16 cellular contexts compared by ENCODE assay signal in genomic region chr12:123907021-123907420, GRCh38.
DNase-seq lines count a peak whose midpoint lies in the region; ATAC-seq and TF ChIP-seq lines count a peak whose summit lies in the region.
"Had no signal": no experiment of that assay in that cellular context is flagged by ENCODE, and none has a peak within 500 bp of the region (broad histone marks: within the 10 kb centered on the region; RNA-seq: fewer than 3 reads in every experiment).

No MANE protein-coding gene starts in this region.

- H3K9me3 Mint-ChIP-seq in mesothelial cell of epicardium = no peaks in the 10 kb centered on the region
- H3K9me3 Mint-ChIP-seq: CD14-positive monocyte had no signal

- no peaks in the 10 kb centered on the region for H3K27me3 ChIP-seq in tibial nerve

- H3K27me3 Mint-ChIP-seq in T-helper 17 cell (peaks cover 22% of the 10 kb centered on the region), mesothelial cell of epicardium (ENCODE audit: low read depth) (peaks cover 5% of the 10 kb centered on the region)

- peaks cover 0 to 3% (median 1%) of the 10 kb centered on the region in 4 donors for H3K4me1 ChIP-seq in tibial nerve

- H3K9me3 ChIP-seq in T-helper 17 cell (ENCODE audit: control insufficient read depth, low read length, poor library complexity, severe bottlenecking) = no peaks in the 10 kb centered on the region
- no peaks in the 10 kb centered on the region for H3K9me3 ChIP-seq in tibial nerve

- H3K36me3 ChIP-seq in tibial nerve = no peaks in the 10 kb centered on the region

- no peak for TF ChIP-seq EP300 in tibial nerve (IDR thresholded peaks at IDR 0.05)

- H3K27ac Mint-ChIP-seq in T-helper 17 cell = peak overlapping the region; percentile 34
- H3K27ac Mint-ChIP-seq in mesothelial cell of epicardium = peak overlapping the region; percentile 83
- H3K27ac Mint-ChIP-seq: CD14-positive monocyte, H9 had no signal

- 94% methylated on average over 4 of the region's 4 CpGs for WGBS in tibial nerve, 2 donors

- H3K4me3 ChIP-seq in tibial nerve = no peak overlapping the region

- DNase-seq in NCI-H524 treated with DMSO at 0.1 percent for 48 hours (lab: John Stamatoyannopoulos, UW) = peak; percentile 40
- DNase-seq in T-helper 17 cell = no peak
- DNase-seq in mesothelial cell of epicardium (ENCODE audit: low spot score in 2 of 2, unreplicated experiment in 2 of 2) = no peak
- no peak for DNase-seq in tibial nerve (ENCODE audit: low spot score in 2 of 2)
- no peak for DNase-seq in stimulated activated naive CD8-positive, alpha-beta T cell treated with anti-CD3 and anti-CD28 coated beads, Interleukin-15, Interleukin-2, amounts not matched to agents 100 U/mL and 50 U/mL, for 24 hours
- DNase-seq in stimulated activated CD4-positive, alpha-beta T cell treated with anti-CD3 and anti-CD28 coated beads, Interleukin-15, amount 100 ng/mL, for 24 hours = no peak
- DNase-seq: AML-193, COR-L47, DMS53, H9, NCI-H1105 treated with DMSO at 0.1 percent for 48 hours, NCI-H187, NCI-H446 treated with DMSO at 0.1 percent for 48 hours had no signal

- peak overlapping the region in 3 of 4 donors; percentile 8 to 44 (median 24) for H3K27ac ChIP-seq in tibial nerve

- TF ChIP-seq POLR2A in tibial nerve (IDR thresholded peaks at IDR 0.05) = no peak

- peaks cover 15% of the 10 kb centered on the region for H3K4me1 Mint-ChIP-seq in T-helper 17 cell
- H3K4me1 Mint-ChIP-seq in mesothelial cell of epicardium = peaks cover 33% of the 10 kb centered on the region
- H3K4me1 Mint-ChIP-seq: CD14-positive monocyte had no signal

- no peak for TF ChIP-seq CTCF in mesothelial cell of epicardium (IDR thresholded peaks at IDR 0.05; ENCODE audit: unreplicated experiment)
- no peak for TF ChIP-seq CTCF in tibial nerve (IDR thresholded peaks at IDR 0.05)

- ATAC-seq in T-helper 17 cell (no peak), HG03025 (IDR thresholded peaks at IDR 0.05; ENCODE audit: low FRiP score, unreplicated experiment) (no peak)
- no peak for ATAC-seq in stimulated activated naive CD8-positive, alpha-beta T cell treated with anti-CD3 and anti-CD28 coated beads, Interleukin-15, Interleukin-2, amounts not matched to agents 100 U/mL and 50 U/mL, for 24 hours
- ATAC-seq: SK-N-SH treated with all-trans-retinoic acid at 6 μM for 48 hours had no signal

- H3K4me3 Mint-ChIP-seq in T-helper 17 cell = no peak overlapping the region
- peak overlapping the region; percentile 43 for H3K4me3 Mint-ChIP-seq in mesothelial cell of epicardium
- H3K4me3 Mint-ChIP-seq: CD14-positive monocyte, H9 had no signal

- H3K36me3 Mint-ChIP-seq in T-helper 17 cell (ENCODE audit: low read depth) (no peaks in the 10 kb centered on the region), mesothelial cell of epicardium (no peaks in the 10 kb centered on the region)
- H3K36me3 Mint-ChIP-seq: CD14-positive monocyte had no signal
